Comparison of ENCODE assay signal across 8 cellular contexts in genomic region chr17:27353469-27354050, GRCh38. TPM values are rescaled to one million over a fixed set of nuclear protein-coding genes. Genes with fewer than 3 reads are reported as not detected.
A peak's percentile ranks its signal among the peaks of the same experiment; 100 is the strongest.
DNase-seq lines count a peak whose midpoint lies in the region; ATAC-seq and TF ChIP-seq lines count a peak whose summit lies in the region.

No MANE protein-coding gene starts in this region.

- peak overlapping the region; percentile 75 for H3K27ac ChIP-seq in iPS-18a (ENCODE audit: low read length)

- H3K9me3 ChIP-seq in iPS-18a (ENCODE audit: control insufficient read depth, low read depth, low read length) (no peaks in the 10 kb centered on the region), skeletal muscle satellite cell (replicated peaks; ENCODE audit: low read length) (no peaks in the 10 kb centered on the region)

- peaks cover 7% of the 10 kb centered on the region for H3K27me3 Mint-ChIP-seq in brain

- H3K4me2 ChIP-seq in skeletal muscle satellite cell (ENCODE audit: low read length), result peak overlapping the region; percentile 84

- peaks cover 20% of the 10 kb centered on the region for H3K4me1 Mint-ChIP-seq in brain

- TF ChIP-seq CTCF in brain (conservative IDR thresholded peaks at IDR 0.05), result peak; percentile 89 to 93

- H3K27me3 ChIP-seq in iPS-18a (ENCODE audit: control insufficient read depth, insufficient read depth, low read length), result no peaks in the 10 kb centered on the region
- no peaks in the 10 kb centered on the region for H3K27me3 ChIP-seq in skeletal muscle satellite cell (ENCODE audit: control insufficient read depth, insufficient read depth, low read length)

- peak; percentile 70 for ATAC-seq in HG02973 (IDR thresholded peaks at IDR 0.05; ENCODE audit: unreplicated experiment)

- H3K4me1 ChIP-seq in iPS-18a (ENCODE audit: control insufficient read depth, low read depth, low read length), result no peaks in the 10 kb centered on the region
- H3K4me1 ChIP-seq in skeletal muscle satellite cell (ENCODE audit: control insufficient read depth, insufficient read depth, low read length), result peaks cover 12% of the 10 kb centered on the region

- H3K4me3 Mint-ChIP-seq in brain, result peak overlapping the region; percentile 70 to 81 (median 80)

- H3K4me3 ChIP-seq in iPS-18a (ENCODE audit: low read length), result peak overlapping the region; percentile 77
- peak overlapping the region; percentile 77 for H3K4me3 ChIP-seq in skeletal muscle satellite cell (ENCODE audit: low read length)

- no peaks in the 10 kb centered on the region for H3K36me3 ChIP-seq in iPS-18a (ENCODE audit: control insufficient read depth, low read depth, low read length)
- H3K36me3 ChIP-seq in skeletal muscle satellite cell (ENCODE audit: insufficient read depth, low read length), result no peaks in the 10 kb centered on the region

- peak; percentile 91 for DNase-seq in SIG-M5 treated with dmso at 0.1 percent for 504 hours (lab: John Stamatoyannopoulos, UW; ENCODE audit: unreplicated experiment)
- DNase-seq in SIG-M5 (lab: John Stamatoyannopoulos, UW), result no peak
- peak; percentile 78 for DNase-seq in NCI-H2029 (lab: John Stamatoyannopoulos, UW)
- peak; percentile 95 for DNase-seq in UCSD-AML1 (lab: John Stamatoyannopoulos, UW; ENCODE audit: unreplicated experiment)

- H3K27ac Mint-ChIP-seq in brain, result peak overlapping the region in 4 of 5 experiments; percentile 73 to 88 (median 82)

- H3K9ac ChIP-seq in iPS-18a (ENCODE audit: low read length) (peak overlapping the region; percentile 91), skeletal muscle satellite cell (ENCODE audit: low read depth, low read length) (peak overlapping the region; percentile 97)

- H3K36me3 Mint-ChIP-seq in brain, result no peaks in the 10 kb centered on the region

- peaks cover 0 to 2% (median 0%) of the 10 kb centered on the region in 5 experiments for H3K9me3 Mint-ChIP-seq in brain

RNA-seq across cellular contexts. Expression of gene WSB1, which starts 59.6 kb away (rescaled TPM):
- polyA plus RNA-seq in brain (ENCODE audit: insufficient read depth, low read depth, low replicate concordance), result 21.7 TPM
- total RNA-seq in skeletal muscle satellite cell (2012; rRNA removed), result 77.3 and 86.7 TPM in 2 replicates
